19 cellular contexts compared by ENCODE assay signal in the genomic region with DNA sequence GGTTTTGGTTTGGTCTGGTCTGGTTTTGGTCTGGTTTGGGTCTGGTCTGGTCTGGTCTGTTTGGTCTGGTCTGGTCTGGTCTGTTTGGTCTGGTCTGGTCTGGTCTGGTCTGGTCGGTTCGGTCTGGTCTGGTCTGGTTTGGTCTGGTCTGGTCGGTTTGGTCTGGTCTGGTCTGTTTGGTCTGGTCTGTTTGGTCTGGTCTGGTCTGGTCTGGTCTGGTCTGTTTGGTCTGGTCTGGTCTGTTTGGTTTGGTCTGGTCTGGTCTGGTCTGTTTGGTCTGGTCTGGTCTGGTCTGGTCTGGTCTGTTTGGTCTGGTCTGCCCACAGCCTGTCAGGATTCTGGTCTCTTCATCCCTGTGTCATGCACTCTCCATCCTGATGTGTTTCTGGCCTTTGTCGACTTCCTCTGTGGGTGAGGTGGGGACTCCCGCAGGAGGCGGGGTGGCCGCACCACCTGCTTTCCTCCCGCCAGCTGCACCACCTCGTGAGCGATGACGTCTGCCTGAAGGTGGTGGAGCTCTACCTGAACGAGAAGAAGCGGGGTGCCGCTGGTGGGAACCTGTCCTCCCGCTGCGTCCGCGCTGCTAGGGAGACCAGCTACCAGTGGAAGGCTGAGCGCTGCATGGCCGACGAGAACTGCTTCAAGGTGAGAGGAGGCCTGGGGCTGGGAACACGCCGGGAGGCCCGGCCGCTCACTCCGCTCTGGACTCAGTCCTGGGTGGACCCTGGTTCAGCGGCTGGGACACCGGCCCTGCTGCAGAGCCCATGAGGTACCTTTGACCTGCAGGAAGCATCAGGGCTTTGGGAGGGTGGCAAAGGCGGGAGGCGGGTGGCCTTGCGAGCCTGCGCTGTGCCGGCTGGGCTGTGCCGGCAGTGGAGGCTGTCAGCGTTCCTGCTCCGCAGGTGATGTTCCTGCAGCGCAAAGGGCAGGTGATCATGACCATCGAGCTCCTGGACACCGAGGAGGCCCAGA. TPM values are rescaled to one million over a fixed set of nuclear protein-coding genes. Genes with fewer than 3 reads are reported as not detected.
DNase-seq lines count a peak whose midpoint lies in the region; ATAC-seq, FAIRE-seq and TF ChIP-seq lines count a peak whose summit lies in the region.
"Had no signal": no experiment of that assay in that cellular context is flagged by ENCODE, and none has a peak within 500 bp of the region (broad histone marks: within the 10 kb centered on the region; RNA-seq: fewer than 3 reads in every experiment).

No MANE protein-coding gene starts in this region.

- H3K4me3 ChIP-seq in HepG2 (replicated peaks in 1 of 3; ENCODE audit: insufficient read depth in 1 of 3, low read depth in 2 of 3, low read length in 3 of 3) = no peak overlapping the region
- no peak overlapping the region for H3K4me3 ChIP-seq in right lobe of liver
- no peak overlapping the region for H3K4me3 ChIP-seq in endothelial cell of umbilical vein (replicated peaks in 1 of 3; ENCODE audit: insufficient read depth in 1 of 3, low read depth in 1 of 3, low read length in 3 of 3)
- H3K4me3 ChIP-seq in transverse colon = no peak overlapping the region
- H3K4me3 ChIP-seq: gastroesophageal sphincter, SJSA1, thoracic aorta had no signal

- TF ChIP-seq CTCF in HepG2 (CRISPR knock-in tag; IDR thresholded peaks at IDR 0.05) = no peak
- TF ChIP-seq CTCF in right lobe of liver (IDR thresholded peaks at IDR 0.05) = no peak
- TF ChIP-seq CTCF in endothelial cell of umbilical vein (IDR thresholded peaks at IDR 0.05; ENCODE audit: extremely low read depth in 1 of 2, insufficient read depth in 1 of 2, low read depth in 1 of 2, low read length in 2 of 2) = no peak
- no peak for TF ChIP-seq CTCF in transverse colon (IDR thresholded peaks at IDR 0.05)

- no peak for TF ChIP-seq POLR2A in HepG2 (IDR thresholded peaks at IDR 0.05; ENCODE audit: insufficient read depth in 1 of 2, low read depth in 2 of 2, low read length in 2 of 2)
- TF ChIP-seq POLR2A in right lobe of liver (IDR thresholded peaks at IDR 0.05) = no peak
- TF ChIP-seq POLR2A in endothelial cell of umbilical vein (IDR thresholded peaks at IDR 0.05; ENCODE audit: low read depth, low read length) = no peak
- no peak for TF ChIP-seq POLR2A in transverse colon (IDR thresholded peaks at IDR 0.05)

- H3K4me1 ChIP-seq in HepG2 (ENCODE audit: insufficient read depth, low read length) (no peaks in the 10 kb centered on the region), right lobe of liver (no peaks in the 10 kb centered on the region), endothelial cell of umbilical vein (ENCODE audit: control insufficient read depth, extremely low read depth, insufficient read depth, low read length) (peaks cover 27% of the 10 kb centered on the region), transverse colon (peaks cover 0 to 10% (median 0%) of the 10 kb centered on the region in 4 donors)
- H3K4me1 ChIP-seq: SJSA1 had no signal

- BruUV-seq in HepG2 (replicated peaks; lab: Mats Ljungman, UMichigan) = no TSS peak
- BruUV-seq in endothelial cell of umbilical vein (replicated peaks; lab: Mats Ljungman, UMichigan) = no TSS peak

- no peak for TF ChIP-seq RAD21 in HepG2 (CRISPR knock-in tag; IDR thresholded peaks at IDR 0.05)

- no peak for ATAC-seq in HepG2
- ATAC-seq in right lobe of liver = no peak

- H3K36me3 ChIP-seq in HepG2 (replicated peaks in 1 of 2; ENCODE audit: control insufficient read depth in 1 of 2, insufficient read depth in 2 of 2, low read length in 2 of 2) (peaks cover 19 to 48% of the 10 kb centered on the region in 2 experiments; a peak in 4 of 5 replicates), right lobe of liver (peaks cover 0 to 52% (median 11%) of the 10 kb centered on the region in 4 donors), endothelial cell of umbilical vein (ENCODE audit: control insufficient read depth in 2 of 2, extremely low read depth in 1 of 2, insufficient read depth in 2 of 2, low read length in 2 of 2) (peaks cover 23 to 42% of the 10 kb centered on the region in 2 experiments), transverse colon (peaks cover 0 to 40% (median 7%) of the 10 kb centered on the region in 4 donors)

- H3K27me3 ChIP-seq in HepG2 (ENCODE audit: control insufficient read depth in 1 of 2, insufficient read depth in 2 of 2, low read length in 2 of 2) = no peaks in the 10 kb centered on the region
- no peaks in the 10 kb centered on the region for H3K27me3 ChIP-seq in right lobe of liver
- H3K27me3 ChIP-seq in endothelial cell of umbilical vein (ENCODE audit: control insufficient read depth in 2 of 2, insufficient read depth in 2 of 2, low read length in 2 of 2) = no peaks in the 10 kb centered on the region
- H3K27me3 ChIP-seq in transverse colon = no peaks in the 10 kb centered on the region
- H3K27me3 ChIP-seq: gastroesophageal sphincter, SJSA1 had no signal

- no peaks in the 10 kb centered on the region for H3K9me1 ChIP-seq in endothelial cell of umbilical vein (replicated peaks; ENCODE audit: control insufficient read depth, extremely low read depth, insufficient read depth, low read length)

- H3K9me3 ChIP-seq in HepG2 (ENCODE audit: low read length) (0 out of 2 replicates have a peak, but pooled peaks cover under 1% of the 10 kb centered on the region), right lobe of liver (no peaks in the 10 kb centered on the region), endothelial cell of umbilical vein (replicated peaks; ENCODE audit: control insufficient read depth, insufficient read depth, low read length) (no peaks in the 10 kb centered on the region), transverse colon (peaks cover 0 to 1% of the 10 kb centered on the region in 2 donors)
- H3K9me3 ChIP-seq: gastroesophageal sphincter, SJSA1, thoracic aorta had no signal

- no peak overlapping the region for H2AFZ ChIP-seq in HepG2 (ENCODE audit: low read length)
- H2AFZ ChIP-seq in endothelial cell of umbilical vein (ENCODE audit: low read depth, low read length) = no peak overlapping the region

- POLR2A ChIA-PET in HepG2 (lab: Yijun Ruan, JAX) (no interaction called here), endothelial cell of umbilical vein (lab: Charles Lee) (no interaction called here)

- CTCF ChIA-PET in HepG2 (lab: Yijun Ruan, JAX; ENCODE audit: low intra/inter-chr PET ratio, low total read pairs) = no interaction called here
- CTCF ChIA-PET in endothelial cell of umbilical vein (lab: Charles Lee) = no interaction called here

- dilution Hi-C loops in endothelial cell of umbilical vein (cut with MboI; ENCODE audit: extremely low pct_ligation_motif_present, low sequenced_read_pairs) = no loop called here

- TF ChIP-seq EP300 in HepG2 (IDR thresholded peaks at IDR 0.05; ENCODE audit: low read depth in 2 of 2, low read length in 2 of 2) = no peak
- TF ChIP-seq EP300 in HepG2 (CRISPR knock-in tag; IDR thresholded peaks at IDR 0.05; ENCODE audit: borderline replicate concordance) = no peak
- TF ChIP-seq EP300 in transverse colon (IDR thresholded peaks at IDR 0.05; ENCODE audit: low read depth) = no peak

- H3K4me2 ChIP-seq in HepG2 (ENCODE audit: low read depth, low read length) (no peak overlapping the region), endothelial cell of umbilical vein (ENCODE audit: insufficient read depth, low read length) (no peak overlapping the region)

- in situ Hi-C loops in HepG2 (cut with HindIII; ENCODE audit: extremely low pct_ligation_motif_present, low pct_unique_long_range_greater_than_20kb) (no loop called here), transverse colon (cut with MboI; ENCODE audit: low pct_ligation_motif_present in 1 of 4, low pct_unique_long_range_greater_than_20kb in 1 of 4, low sequenced_read_pairs in 3 of 4) (no loop called here)

- H4K20me1 ChIP-seq in HepG2 (ENCODE audit: insufficient read depth, low read length) (no peaks in the 10 kb centered on the region), endothelial cell of umbilical vein (replicated peaks; ENCODE audit: control insufficient read depth, extremely low read depth, insufficient read depth, low read length) (no peaks in the 10 kb centered on the region)

- no peak overlapping the region for H3K9ac ChIP-seq in HepG2 (ENCODE audit: insufficient read depth, low read depth, low read length)
- H3K9ac ChIP-seq in endothelial cell of umbilical vein (replicated peaks; ENCODE audit: extremely low read depth, insufficient read depth, low read length) = no peak overlapping the region

- peaks cover 8% of the 10 kb centered on the region for H3K79me2 ChIP-seq in HepG2 (ENCODE audit: insufficient read depth, low read length)
- H3K79me2 ChIP-seq in endothelial cell of umbilical vein (ENCODE audit: control insufficient read depth, insufficient read depth, low read length) = peaks cover 27% of the 10 kb centered on the region

- WGBS in HepG2 (ENCODE audit: low lambda C conversion rate) = 97% methylated on average over 34 of the region's 39 CpGs
- WGBS in right lobe of liver (ENCODE audit: insufficient coverage, low coverage, low lambda C conversion rate, missing lambda C conversion rate) = 83% methylated on average over 6 of the region's 39 CpGs
- WGBS in transverse colon (ENCODE audit: low coverage in 1 of 2), 2 donors = 95% methylated on average over 39 of the region's 39 CpGs; no CpG with 5 or more reads in 1 of the 2 donors

- intact Hi-C loops in HepG2 (cut with micrococcal nuclease; ENCODE audit: unreplicated experiment) = no loop called here
- intact Hi-C loops in right lobe of liver (cut with DNase I) = no loop called here
- intact Hi-C loops in endothelial cell of umbilical vein (cut with micrococcal nuclease) = no loop called here
- intact Hi-C loops in transverse colon (cut with DNase I; ENCODE audit: low total_unique reads) = no loop called here

- DNase-seq in HepG2 (ENCODE audit: low spot score) (no peak), right lobe of liver (no peak), SW480 (ENCODE audit: low spot score) (peak; percentile 86), endothelial cell of umbilical vein (ENCODE audit: low read depth, low spot score) (no peak), transverse colon (peak; percentile 63), NCI-H774 (lab: John Stamatoyannopoulos, UW) (no peak), OCI-M1 (lab: John Stamatoyannopoulos, UW) (no peak), NCI-H446 (lab: John Stamatoyannopoulos, UW) (no peak)
- DNase-seq: amniotic stem cell, Calu3, NCI-H1694 treated with DMSO at 0.1 percent for 48 hours, retina had no signal

- H3K27ac ChIP-seq in HepG2 (ENCODE audit: extremely low read length, insufficient read depth, low read length) = no peak overlapping the region
- no peak overlapping the region for H3K27ac ChIP-seq in right lobe of liver
- no peak overlapping the region for H3K27ac ChIP-seq in endothelial cell of umbilical vein (ENCODE audit: insufficient read depth, low read depth, low read length)
- H3K27ac ChIP-seq in transverse colon = peak overlapping the region in 1 of 4 donors; percentile 11
- H3K27ac ChIP-seq: gastroesophageal sphincter, SJSA1, thoracic aorta had no signal

- no peak for FAIRE-seq in HepG2 (lab: Jason Lieb, UNC)
- peak; percentile 33 for FAIRE-seq in endothelial cell of umbilical vein (lab: Jason Lieb, UNC)
- FAIRE-seq: H54 had no signal

RNA-seq across cellular contexts. Expression of gene F2RL3, which starts 12.9 kb away (rescaled TPM):
- not detected in 2 replicates for total RNA-seq in HepG2 (2016; rRNA removed; fragmentation: Illumina TruSeq; extraction: Trizol)
- total RNA-seq in HepG2 (2016; cell fraction: cytosol; rRNA removed; fragmentation: Illumina TruSeq; extraction: Trizol; ENCODE audit: low read depth) = not detected in 2 replicates
- not detected in 2 replicates for total RNA-seq in HepG2 (2016; cell fraction: insoluble cytoplasmic fraction; rRNA removed; fragmentation: Illumina TruSeq; extraction: Trizol)
- total RNA-seq in HepG2 (2016; cell fraction: membrane; rRNA removed; fragmentation: Illumina TruSeq; extraction: Trizol) = not detected in 2 replicates
- not detected in 2 replicates for total RNA-seq in HepG2 (2016; cell fraction: nucleus; rRNA removed; fragmentation: Illumina TruSeq; extraction: Trizol)
- not detected in 2 replicates for polyA plus RNA-seq in HepG2 (2011; rRNA removed)
- polyA plus RNA-seq in HepG2 (2011; cell fraction: cytosol; rRNA removed) = not detected in 2 replicates
- not detected in 2 replicates for polyA plus RNA-seq in HepG2 (2011; cell fraction: nucleus; rRNA removed)
- polyA plus RNA-seq in HepG2 (2012) = not detected in 2 replicates
- polyA plus RNA-seq in HepG2 (2016; cell fraction: cytosol; fragmentation: Illumina TruSeq; extraction: Trizol; ENCODE audit: low read depth) = not detected in 2 replicates
- not detected in 2 replicates for polyA plus RNA-seq in HepG2 (2016; cell fraction: insoluble cytoplasmic fraction; fragmentation: Illumina TruSeq; extraction: Trizol; ENCODE audit: low read depth)
- polyA plus RNA-seq in HepG2 (2016; cell fraction: membrane; fragmentation: Illumina TruSeq; extraction: Trizol; ENCODE audit: low read depth) = not detected in 2 replicates
- not detected in 2 replicates for polyA plus RNA-seq in HepG2 (2016; cell fraction: nucleus; fragmentation: Illumina TruSeq; extraction: Trizol; ENCODE audit: insufficient read depth, low read depth)
- polyA minus RNA-seq in HepG2 (2011; rRNA and poly(A)+ RNA removed; ENCODE audit: low replicate concordance) = 0.05 TPM in 1 of 2 replicates, not detected in the other
- polyA minus RNA-seq in HepG2 (2011; cell fraction: cytosol; rRNA and poly(A)+ RNA removed) = not detected in 2 replicates
- polyA minus RNA-seq in HepG2 (2011; cell fraction: nucleus; rRNA and poly(A)+ RNA removed) = not detected in 2 replicates
- under 1 TPM; 0.07 to 0.62 (median 0.28) TPM for total RNA-seq in right lobe of liver
- total RNA-seq in endothelial cell of umbilical vein = 1.2 TPM in 2 replicates
- polyA plus RNA-seq in endothelial cell of umbilical vein = 0.76 and 1.7 TPM in 2 replicates
- polyA plus RNA-seq in endothelial cell of umbilical vein (2011; cell fraction: cytosol; rRNA removed) = 0.70 and 0.72 TPM in 2 replicates
- 0.98 and 1.7 TPM in 2 replicates for polyA plus RNA-seq in endothelial cell of umbilical vein (2011; cell fraction: nucleus; rRNA removed)
- 0.16 TPM in 2 replicates for polyA plus RNA-seq in endothelial cell of umbilical vein (2012)
- polyA minus RNA-seq in endothelial cell of umbilical vein = 1.4 and 2.7 TPM in 2 replicates
- not detected for polyA minus RNA-seq in endothelial cell of umbilical vein (2011; cell fraction: cytosol; rRNA and poly(A)+ RNA removed)
- polyA minus RNA-seq in endothelial cell of umbilical vein (2011; cell fraction: nucleus; rRNA and poly(A)+ RNA removed) = 2.5 and 2.6 TPM in 2 replicates
- total RNA-seq in transverse colon = 10 to 100 TPM in 2 of 4 donors, 1 to 10 TPM in 2; 2.2 to 22.7 (median 9.1) TPM
- total RNA-seq: Calu3, G401, HT-29, neural crest cell had no signal

RNA-seq across cellular contexts. Expression of gene SIN3B, which starts 46.7 kb away (rescaled TPM):
- total RNA-seq in HepG2 (2016; rRNA removed; fragmentation: Illumina TruSeq; extraction: Trizol) = 7.9 and 12.9 TPM in 2 replicates
- 7.1 and 7.5 TPM in 2 replicates for total RNA-seq in HepG2 (2016; cell fraction: cytosol; rRNA removed; fragmentation: Illumina TruSeq; extraction: Trizol; ENCODE audit: low read depth)
- total RNA-seq in HepG2 (2016; cell fraction: insoluble cytoplasmic fraction; rRNA removed; fragmentation: Illumina TruSeq; extraction: Trizol) = 6.8 and 11.8 TPM in 2 replicates
- 4.9 and 5.8 TPM in 2 replicates for total RNA-seq in HepG2 (2016; cell fraction: membrane; rRNA removed; fragmentation: Illumina TruSeq; extraction: Trizol)
- 19.4 and 21.7 TPM in 2 replicates for total RNA-seq in HepG2 (2016; cell fraction: nucleus; rRNA removed; fragmentation: Illumina TruSeq; extraction: Trizol)
- polyA plus RNA-seq in HepG2 (2011; rRNA removed) = 25.7 and 35.8 TPM in 2 replicates
- 6.9 and 8.5 TPM in 2 replicates for polyA plus RNA-seq in HepG2 (2011; cell fraction: cytosol; rRNA removed)
- 269 and 298 TPM in 2 replicates for polyA plus RNA-seq in HepG2 (2011; cell fraction: nucleus; rRNA removed)
- 26.2 and 29.5 TPM in 2 replicates for polyA plus RNA-seq in HepG2 (2012)
- 1.0 and 1.1 TPM in 2 replicates for polyA plus RNA-seq in HepG2 (2016; cell fraction: cytosol; fragmentation: Illumina TruSeq; extraction: Trizol; ENCODE audit: low read depth)
- 9.3 and 9.9 TPM in 2 replicates for polyA plus RNA-seq in HepG2 (2016; cell fraction: insoluble cytoplasmic fraction; fragmentation: Illumina TruSeq; extraction: Trizol; ENCODE audit: low read depth)
- polyA plus RNA-seq in HepG2 (2016; cell fraction: membrane; fragmentation: Illumina TruSeq; extraction: Trizol; ENCODE audit: low read depth) = 2.2 and 2.3 TPM in 2 replicates
- polyA plus RNA-seq in HepG2 (2016; cell fraction: nucleus; fragmentation: Illumina TruSeq; extraction: Trizol; ENCODE audit: insufficient read depth, low read depth) = 71.8 and 84.2 TPM in 2 replicates
- polyA minus RNA-seq in HepG2 (2011; rRNA and poly(A)+ RNA removed; ENCODE audit: low replicate concordance) = 17.6 and 36.5 TPM in 2 replicates
- 7.9 and 9.8 TPM in 2 replicates for polyA minus RNA-seq in HepG2 (2011; cell fraction: cytosol; rRNA and poly(A)+ RNA removed)
- polyA minus RNA-seq in HepG2 (2011; cell fraction: nucleus; rRNA and poly(A)+ RNA removed) = 62.6 and 67.4 TPM in 2 replicates
- total RNA-seq in right lobe of liver = 10 to 100 TPM; 10.6 to 20.9 (median 13.6) TPM
- 69.2 and 75.0 TPM in 2 replicates for total RNA-seq in endothelial cell of umbilical vein
- polyA plus RNA-seq in endothelial cell of umbilical vein = 42.8 and 46.2 TPM in 2 replicates
- 23.0 and 27.2 TPM in 2 replicates for polyA plus RNA-seq in endothelial cell of umbilical vein (2011; cell fraction: cytosol; rRNA removed)
- 221 and 236 TPM in 2 replicates for polyA plus RNA-seq in endothelial cell of umbilical vein (2011; cell fraction: nucleus; rRNA removed)
- 51.5 and 56.1 TPM in 2 replicates for polyA plus RNA-seq in endothelial cell of umbilical vein (2012)
- 57.8 and 62.9 TPM in 2 replicates for polyA minus RNA-seq in endothelial cell of umbilical vein
- polyA minus RNA-seq in endothelial cell of umbilical vein (2011; cell fraction: cytosol; rRNA and poly(A)+ RNA removed) = 18.3 TPM
- 102 and 112 TPM in 2 replicates for polyA minus RNA-seq in endothelial cell of umbilical vein (2011; cell fraction: nucleus; rRNA and poly(A)+ RNA removed)
- total RNA-seq in transverse colon = 100 to 1,000 TPM in 1 of 4 donors, 10 to 100 TPM in 3; 38.1 to 294 (median 66.5) TPM

Comparison
In these comparisons a context has a peak if more than half of its experiments do, and no peak if none do; other contexts are left out.
1. DNase-seq: peak in SW480 (single experiment) and transverse colon (single experiment); none in HepG2 (single experiment), right lobe of liver (0 of 3), endothelial cell of umbilical vein (single experiment), NCI-H774 (single experiment), OCI-M1 (single experiment) and NCI-H446 (0 of 2).